Comparison of ENCODE assay signal across 16 cellular contexts in genomic region chr9:18793122-18793521, GRCh38.
A peak's percentile ranks its signal among the peaks of the same experiment; 100 is the strongest.
DNase-seq lines count a peak whose midpoint lies in the region; ATAC-seq, FAIRE-seq and TF ChIP-seq lines count a peak whose summit lies in the region.
"Had no signal": no experiment of that assay in that cellular context is flagged by ENCODE, and none has a peak within 500 bp of the region (broad histone marks: within the 10 kb centered on the region; RNA-seq: fewer than 3 reads in every experiment).

No MANE protein-coding gene starts in this region.

- H2AFZ ChIP-seq in endothelial cell of umbilical vein (ENCODE audit: low read depth, low read length), result no peak overlapping the region
- H2AFZ ChIP-seq: GM23248 had no signal

- no peaks in the 10 kb centered on the region; the same call in 1 of the 2 replicates for H3K4me1 ChIP-seq in BLaER1
- no peaks in the 10 kb centered on the region for H3K4me1 ChIP-seq in endothelial cell of umbilical vein (ENCODE audit: control insufficient read depth, extremely low read depth, insufficient read depth, low read length)
- H3K4me1 ChIP-seq: BE2C, Caco-2 had no signal

- BruUV-seq in endothelial cell of umbilical vein (replicated peaks; lab: Mats Ljungman, UMichigan), result no TSS peak

- dilution Hi-C loops in endothelial cell of umbilical vein (cut with MboI; ENCODE audit: extremely low pct_ligation_motif_present, low sequenced_read_pairs), result no loop called here

- DNase-seq in endothelial cell of umbilical vein (ENCODE audit: low read depth, low spot score) (peak; percentile 22), coronary artery (ENCODE audit: low spot score) (no peak), AG08395 (ENCODE audit: low spot score) (no peak)
- no peak for DNase-seq in stimulated activated effector memory CD8-positive, alpha-beta T cell treated with anti-CD3 and anti-CD28 coated beads, Interleukin-12 subunit alpha, Interleukin-12 subunit beta, amount 100 ng/mL, for 72 hours (ENCODE audit: low spot score in 2 of 2)
- DNase-seq: BE2C; Caco-2; CD4-positive, alpha-beta T cell; GM23248 had no signal

- H3K4me1 Mint-ChIP-seq in stimulated activated effector memory CD8-positive, alpha-beta T cell treated with anti-CD3 and anti-CD28 coated beads, Interleukin-12 subunit alpha, Interleukin-12 subunit beta, amount 100 ng/mL, for 72 hours, result no peaks in the 10 kb centered on the region

- no peaks in the 10 kb centered on the region for H3K9me3 ChIP-seq in BLaER1
- H3K9me3 ChIP-seq in endothelial cell of umbilical vein (replicated peaks; ENCODE audit: control insufficient read depth, insufficient read depth, low read length), result no peaks in the 10 kb centered on the region
- H3K9me3 ChIP-seq: BE2C, Caco-2, HAP-1 had no signal

- H3K4me3 Mint-ChIP-seq in stimulated activated effector memory CD8-positive, alpha-beta T cell treated with anti-CD3 and anti-CD28 coated beads, Interleukin-12 subunit alpha, Interleukin-12 subunit beta, amount 100 ng/mL, for 72 hours, result no peak overlapping the region
- H3K4me3 Mint-ChIP-seq: CD4-positive, alpha-beta T cell had no signal

- H3K9me1 ChIP-seq in endothelial cell of umbilical vein (replicated peaks; ENCODE audit: control insufficient read depth, extremely low read depth, insufficient read depth, low read length), result no peaks in the 10 kb centered on the region

- H4K20me1 ChIP-seq in BLaER1 (no peaks in the 10 kb centered on the region), endothelial cell of umbilical vein (replicated peaks; ENCODE audit: control insufficient read depth, extremely low read depth, insufficient read depth, low read length) (no peaks in the 10 kb centered on the region)

- no peaks in the 10 kb centered on the region for H3K36me3 Mint-ChIP-seq in stimulated activated effector memory CD8-positive, alpha-beta T cell treated with anti-CD3 and anti-CD28 coated beads, Interleukin-12 subunit alpha, Interleukin-12 subunit beta, amount 100 ng/mL, for 72 hours

- H3K4me2 ChIP-seq in BLaER1 (0 out of 2 replicates have a peak overlapping the region, but pooled peaks have one; percentile 5), endothelial cell of umbilical vein (ENCODE audit: insufficient read depth, low read length) (no peak overlapping the region)

- no peaks in the 10 kb centered on the region for H3K9me3 Mint-ChIP-seq in stimulated activated effector memory CD8-positive, alpha-beta T cell treated with anti-CD3 and anti-CD28 coated beads, Interleukin-12 subunit alpha, Interleukin-12 subunit beta, amount 100 ng/mL, for 72 hours
- H3K9me3 Mint-ChIP-seq: CD4-positive, alpha-beta T cell had no signal

- H3K9ac ChIP-seq in BLaER1 (no peak overlapping the region), endothelial cell of umbilical vein (replicated peaks; ENCODE audit: extremely low read depth, insufficient read depth, low read length) (no peak overlapping the region)
- H3K9ac ChIP-seq: GM23248 had no signal

- TF ChIP-seq POLR2A in endothelial cell of umbilical vein (IDR thresholded peaks at IDR 0.05; ENCODE audit: low read depth, low read length), result no peak

- CTCF ChIA-PET in endothelial cell of umbilical vein (lab: Charles Lee), result interaction anchor here (0.9 to 2.3 kb wide), 4 partner anchors 15 to 664 kb away, joined by 3 to 10 read pairs (median 4); no protein-coding TSS in a partner anchor

- H3K27ac Mint-ChIP-seq in stimulated activated effector memory CD8-positive, alpha-beta T cell treated with anti-CD3 and anti-CD28 coated beads, Interleukin-12 subunit alpha, Interleukin-12 subunit beta, amount 100 ng/mL, for 72 hours, result no peak overlapping the region
- H3K27ac Mint-ChIP-seq: CD4-positive, alpha-beta T cell had no signal

- TF ChIP-seq CTCF in endothelial cell of umbilical vein (IDR thresholded peaks at IDR 0.05; ENCODE audit: extremely low read depth in 1 of 2, insufficient read depth in 1 of 2, low read depth in 1 of 2, low read length in 2 of 2) (no peak), coronary artery (IDR thresholded peaks at IDR 0.05) (no peak)

- H3K27me3 ChIP-seq in BLaER1, result no peaks in the 10 kb centered on the region
- H3K27me3 ChIP-seq in endothelial cell of umbilical vein (ENCODE audit: control insufficient read depth in 2 of 2, insufficient read depth in 2 of 2, low read length in 2 of 2), result no peaks in the 10 kb centered on the region
- H3K27me3 ChIP-seq: BE2C had no signal

- no peaks in the 10 kb centered on the region for H3K79me2 ChIP-seq in endothelial cell of umbilical vein (ENCODE audit: control insufficient read depth, insufficient read depth, low read length)

- intact Hi-C loops in endothelial cell of umbilical vein (cut with micrococcal nuclease), result loop anchor here (5.0 kb wide), 1 partner anchor 536 kb away; no protein-coding TSS in a partner anchor

- FAIRE-seq in endothelial cell of umbilical vein (lab: Jason Lieb, UNC), result no peak
- FAIRE-seq: D721Med, G401.6, GM12892, GM18507 had no signal

- no peaks in the 10 kb centered on the region for H3K36me3 ChIP-seq in BLaER1
- no peaks in the 10 kb centered on the region for H3K36me3 ChIP-seq in endothelial cell of umbilical vein (ENCODE audit: control insufficient read depth in 2 of 2, extremely low read depth in 1 of 2, insufficient read depth in 2 of 2, low read length in 2 of 2)
- H3K36me3 ChIP-seq: BE2C, HAP-1 had no signal

- no peak overlapping the region for H3K27ac ChIP-seq in BLaER1
- no peak overlapping the region for H3K27ac ChIP-seq in endothelial cell of umbilical vein (ENCODE audit: insufficient read depth, low read depth, low read length)
- H3K27ac ChIP-seq in coronary artery, result no peak overlapping the region
- H3K27ac ChIP-seq: C4-2B, GM23248 had no signal

- no peak overlapping the region for H3K4me3 ChIP-seq in BLaER1
- H3K4me3 ChIP-seq in endothelial cell of umbilical vein (replicated peaks in 1 of 3; ENCODE audit: insufficient read depth in 1 of 3, low read depth in 1 of 3, low read length in 3 of 3), result no peak overlapping the region
- H3K4me3 ChIP-seq in coronary artery, result no peak overlapping the region
- H3K4me3 ChIP-seq: GM23248, HAP-1 had no signal

- ATAC-seq in stimulated activated effector memory CD8-positive, alpha-beta T cell treated with anti-CD3 and anti-CD28 coated beads, Interleukin-12 subunit alpha, Interleukin-12 subunit beta, amount 100 ng/mL, for 72 hours, result peak; percentile 18

- POLR2A ChIA-PET in endothelial cell of umbilical vein (lab: Charles Lee), result no interaction called here

TF ChIP-seq in PFSK-1, 5 proteins besides CTCF, POLR2A, EP300 and RAD21 (continues in another document):
- TF ChIP-seq FOXP2 (optimal IDR thresholded peaks at IDR 0.05; ENCODE audit: borderline replicate concordance, extremely low read depth, extremely low read length, insufficient read depth) (no peak), REST (IDR thresholded peaks at IDR 0.05; ENCODE audit: insufficient read depth in 1 of 2, low read depth in 2 of 2, low read length in 2 of 2) (peak in 1 of 2 experiments; percentile 81; a peak in 3 of 4 replicates)

TF ChIP-seq in endothelial cell of umbilical vein, 7 proteins besides CTCF, POLR2A, EP300 and RAD21:
- TF ChIP-seq EZH2 (IDR thresholded peaks at IDR 0.05; ENCODE audit: borderline replicate concordance, low read depth, low read length, severe bottlenecking), result no peak
- no peak for TF ChIP-seq FOS (IDR thresholded peaks at IDR 0.05; ENCODE audit: borderline replicate concordance, insufficient read depth, low read length)
- TF ChIP-seq MYC (IDR thresholded peaks at IDR 0.05; ENCODE audit: low read depth, low read length), result no peak
- no peak for TF ChIP-seq GATA2 (IDR thresholded peaks at IDR 0.05; ENCODE audit: insufficient read depth, insufficient read length, low read depth, low read length)
- no peak for TF ChIP-seq POLR2AphosphoS5 (IDR thresholded peaks at IDR 0.05; ENCODE audit: insufficient read depth, low read depth, low read length)
- TF ChIP-seq JUN (IDR thresholded peaks at IDR 0.05; ENCODE audit: borderline replicate concordance, insufficient read depth, insufficient read length, low read depth), result no peak
- TF ChIP-seq, protein P1, sequence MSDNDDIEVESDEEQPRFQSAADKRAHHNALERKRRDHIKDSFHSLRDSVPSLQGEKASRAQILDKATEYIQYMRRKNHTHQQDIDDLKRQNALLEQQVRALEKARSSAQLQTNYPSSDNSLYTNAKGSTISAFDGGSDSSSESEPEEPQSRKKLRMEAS (IDR thresholded peaks at IDR 0.05; ENCODE audit: insufficient read depth, insufficient read length), result no peak
